Comparison of ENCODE assay signal across 1 cellular context in genomic region chr20:57748601-57749130, GRCh38.
TF ChIP-seq lines count a peak whose summit lies in the region.

No MANE protein-coding gene starts in this region.

TF ChIP-seq in endothelial cell of umbilical vein, 7 proteins besides CTCF, POLR2A, EP300 and RAD21 (continued from another document):
- TF ChIP-seq MYC (IDR thresholded peaks at IDR 0.05; ENCODE audit: low read depth, low read length): no peak
- TF ChIP-seq EZH2 (IDR thresholded peaks at IDR 0.05; ENCODE audit: borderline replicate concordance, low read depth, low read length, severe bottlenecking): no peak
